In genomic region chr5:159073030-159073429, GRCh38 we compare ENCODE assay signal across 26 cellular contexts. TPM values are rescaled to one million over a fixed set of nuclear protein-coding genes. Genes with fewer than 3 reads are reported as not detected.
DNase-seq lines count a peak whose midpoint lies in the region; ATAC-seq and TF ChIP-seq lines count a peak whose summit lies in the region.
"Had no signal": no experiment of that assay in that cellular context is flagged by ENCODE, and none has a peak within 500 bp of the region (broad histone marks: within the 10 kb centered on the region; RNA-seq: fewer than 3 reads in every experiment).

No MANE protein-coding gene starts in this region.

- H3K4me1 Mint-ChIP-seq in stimulated activated naive CD8-positive, alpha-beta T cell treated with anti-CD3 and anti-CD28 coated beads, Interleukin-15, amount 100 ng/mL, for 72 hours = peaks cover 9% of the 10 kb centered on the region

- H3K9me3 Mint-ChIP-seq in stimulated activated naive CD8-positive, alpha-beta T cell treated with anti-CD3 and anti-CD28 coated beads, Interleukin-15, amount 100 ng/mL, for 72 hours = no peaks in the 10 kb centered on the region
- H3K9me3 Mint-ChIP-seq: activated T-cell treated with anti-CD3 and anti-CD28 coated beads, Interleukin-2, amount 50 U/mL, for 72 hours; H9; T-helper 1 cell treated with Interleukin-12 subunit alpha and Interleukin-12 subunit beta and Interleukin-4 antibody, amounts not matched to agents 30 μg/mL and 1 μg/mL, for 36 hours; type B pancreatic cell had no signal

- H3K9me3 ChIP-seq in gastrocnemius medialis = no peaks in the 10 kb centered on the region
- H3K9me3 ChIP-seq: mucosa of descending colon, Peyer's patch, SJSA1 had no signal

- H3K4me3 Mint-ChIP-seq in stimulated activated naive CD8-positive, alpha-beta T cell treated with anti-CD3 and anti-CD28 coated beads, Interleukin-15, amount 100 ng/mL, for 72 hours = no peak overlapping the region
- H3K4me3 Mint-ChIP-seq: activated CD4-positive, alpha-beta T cell treated with anti-CD3 and anti-CD28 coated beads for 36 hours; activated T-cell treated with anti-CD3 and anti-CD28 coated beads, Interleukin-2, amount 50 U/mL, for 72 hours; H9; T-helper 1 cell treated with Interleukin-12 subunit alpha and Interleukin-12 subunit beta and Interleukin-4 antibody, amounts not matched to agents 30 μg/mL and 1 μg/mL, for 36 hours; type B pancreatic cell had no signal

- no peak for TF ChIP-seq CTCF in AG10803 (conservative IDR thresholded peaks at IDR 0.05; ENCODE audit: low read length)
- TF ChIP-seq CTCF in gastrocnemius medialis (IDR thresholded peaks at IDR 0.05 in 4 of 5, conservative IDR thresholded peaks at IDR 0.05 in 1 of 5) = no peak

- in situ Hi-C loops in gastrocnemius medialis (cut with MboI; ENCODE audit: low sequenced_read_pairs in 4 of 4) = no loop called here

- H3K4me3 ChIP-seq in AG10803 (ENCODE audit: low read length) = no peak overlapping the region
- H3K4me3 ChIP-seq in gastrocnemius medialis = no peak overlapping the region
- H3K4me3 ChIP-seq: K562, mucosa of descending colon, Peyer's patch, SJSA1 had no signal

- peak overlapping the region; percentile 2 to 51 (median 29) for H3K27ac ChIP-seq in gastrocnemius medialis
- H3K27ac ChIP-seq: C4-2B, foreskin keratinocyte, Peyer's patch, SJSA1 had no signal

- H3K4me1 ChIP-seq in gastrocnemius medialis = peaks cover 0 to 8% of the 10 kb centered on the region in 2 donors
- H3K4me1 ChIP-seq: foreskin keratinocyte, Peyer's patch, SJSA1 had no signal

- intact Hi-C loops in gastrocnemius medialis (cut with DNase I; ENCODE audit: low total_unique reads) = no loop called here

- DNase-seq in AG10803 (ENCODE audit: low read depth) (peak; percentile 52), NCI-H1105 treated with DMSO at 0.1 percent for 48 hours (lab: John Stamatoyannopoulos, UW) (peak; percentile 19), fibroblast of peridontal ligament (ENCODE audit: extremely low read depth) (peak; percentile 91), gastrocnemius medialis (no peak)
- no peak for DNase-seq in activated CD4-positive, alpha-beta T cell treated with anti-CD3 and anti-CD28 coated beads for 4 hours
- DNase-seq in stimulated activated naive CD8-positive, alpha-beta T cell treated with anti-CD3 and anti-CD28 coated beads, Interleukin-15, amount 100 ng/mL, for 72 hours = no peak
- DNase-seq: activated CD4-positive, alpha-beta T cell treated with anti-CD3 and anti-CD28 coated beads for 36 hours; activated naive CD4-positive, alpha-beta T cell treated with anti-CD3 and anti-CD28 coated beads, Interleukin-2, amount 50 U/mL, for 16 hours; activated T-cell treated with anti-CD3 and anti-CD28 coated beads, Interleukin-2, amount 50 U/mL, for 72 hours; central memory CD4-positive, alpha-beta T cell; EL; foreskin keratinocyte; H9; hypothalamus; mucosa of descending colon; NCI-H446; Peyer's patch; stimulated activated CD4-positive, alpha-beta T cell treated with anti-CD3 and anti-CD28 coated beads, Interleukin-2, amount 100 ng/mL, for 48 hours; stimulated activated naive CD4-positive, alpha-beta T cell treated with Interleukin-2 at 50 U/mL for 16 hours had no signal

- peak in 1 of 2 donors; percentile 52 for ATAC-seq in gastrocnemius medialis
- ATAC-seq in GM21526 (IDR thresholded peaks at IDR 0.05; ENCODE audit: low FRiP score, unreplicated experiment) = no peak
- no peak for ATAC-seq in stimulated activated naive CD8-positive, alpha-beta T cell treated with anti-CD3 and anti-CD28 coated beads, Interleukin-15, amount 100 ng/mL, for 72 hours
- ATAC-seq in GM18517 (IDR thresholded peaks at IDR 0.05; ENCODE audit: unreplicated experiment) = no peak
- ATAC-seq: activated CD4-positive, alpha-beta T cell treated with anti-CD3 and anti-CD28 coated beads for 36 hours; activated T-cell treated with anti-CD3 and anti-CD28 coated beads, Interleukin-2, amount 50 U/mL, for 72 hours; foreskin keratinocyte; K562; mucosa of descending colon had no signal

- no peak for TF ChIP-seq POLR2A in gastrocnemius medialis (IDR thresholded peaks at IDR 0.05)

- no peak overlapping the region for H3K27ac Mint-ChIP-seq in stimulated activated naive CD8-positive, alpha-beta T cell treated with anti-CD3 and anti-CD28 coated beads, Interleukin-15, amount 100 ng/mL, for 72 hours
- H3K27ac Mint-ChIP-seq: activated CD4-positive, alpha-beta T cell treated with anti-CD3 and anti-CD28 coated beads for 36 hours; activated T-cell treated with anti-CD3 and anti-CD28 coated beads, Interleukin-2, amount 50 U/mL, for 72 hours; H9; T-helper 1 cell treated with Interleukin-12 subunit alpha and Interleukin-12 subunit beta and Interleukin-4 antibody, amounts not matched to agents 30 μg/mL and 1 μg/mL, for 36 hours; type B pancreatic cell had no signal

- no peaks in the 10 kb centered on the region for H3K36me3 ChIP-seq in gastrocnemius medialis
- H3K36me3 ChIP-seq: Peyer's patch, SJSA1 had no signal

- no peaks in the 10 kb centered on the region for H3K27me3 ChIP-seq in gastrocnemius medialis
- H3K27me3 ChIP-seq: Peyer's patch, SJSA1 had no signal

- peaks cover 18% of the 10 kb centered on the region for H3K27me3 Mint-ChIP-seq in stimulated activated naive CD8-positive, alpha-beta T cell treated with anti-CD3 and anti-CD28 coated beads, Interleukin-15, amount 100 ng/mL, for 72 hours

RNA-seq across cellular contexts. Expression of gene EBF1, which starts 26.7 kb away (rescaled TPM):
- total RNA-seq in gastrocnemius medialis = 10 to 100 TPM in 1 of 4 donors, 1 to 10 TPM in 3; 4.9 to 12.0 (median 7.1) TPM
- total RNA-seq: foreskin keratinocyte, H9 had no signal

Comparison
In these comparisons a context has a peak if more than half of its experiments do, and no peak if none do; other contexts are left out.
1. DNase-seq: peak in AG10803 (single experiment), NCI-H1105 treated with DMSO at 0.1 percent for 48 hours (single experiment) and fibroblast of peridontal ligament (single experiment); none in gastrocnemius medialis (0 of 2), activated CD4-positive, alpha-beta T cell treated with anti-CD3 and anti-CD28 coated beads for 4 hours (0 of 2) and stimulated activated naive CD8-positive, alpha-beta T cell treated with anti-CD3 and anti-CD28 coated beads, Interleukin-15, amount 100 ng/mL, for 72 hours (0 of 2).